ENCODE assay signal across 24 cellular contexts in the genomic region with DNA sequence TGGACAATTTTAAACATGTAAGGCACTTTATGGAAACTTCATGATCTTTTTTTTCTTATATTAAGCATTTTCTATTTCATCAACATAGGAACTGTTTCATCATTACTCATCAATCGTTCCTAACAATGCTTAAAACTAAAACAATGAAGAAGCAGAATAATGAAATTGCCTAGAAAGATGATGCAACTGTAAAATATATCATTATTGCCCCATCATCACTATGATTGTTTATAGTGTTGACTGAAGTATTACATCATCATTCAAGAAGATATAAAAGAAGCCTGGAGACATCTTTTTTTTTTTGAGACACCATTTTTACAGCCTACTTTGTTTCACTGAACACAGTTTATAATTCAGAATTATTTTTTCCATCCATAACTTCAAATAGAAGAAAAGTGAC.
"Had no signal": no experiment of that assay in that cellular context is flagged by ENCODE, and none has a peak within 500 bp of the region (broad histone marks: within the 10 kb centered on the region; RNA-seq: fewer than 3 reads in every experiment).

No MANE protein-coding gene starts in this region.

- ATAC-seq: activated CD8-positive, alpha-beta T cell treated with anti-CD3 and anti-CD28 coated beads for 36 hours; activated naive CD8-positive, alpha-beta T cell treated with anti-CD3 and anti-CD28 coated beads, Interleukin-2, amount 50 U/mL, for 24 hours; activated T-cell treated with anti-CD3 and anti-CD28 coated beads, Interleukin-2, amount 50 U/mL, for 4 hours; heart left ventricle; left colon; natural killer cell had no signal

- H3K4me3 ChIP-seq: esophagus squamous epithelium, heart left ventricle, neural progenitor cell, right atrium auricular region, spleen, tibial nerve had no signal

- H3K9ac ChIP-seq: neural progenitor cell, parathyroid adenoma had no signal

- H2AFZ ChIP-seq: neural progenitor cell, parathyroid adenoma had no signal

- H3K4me1 ChIP-seq: esophagus squamous epithelium, heart left ventricle, neural progenitor cell, right atrium auricular region, spleen, tibial nerve had no signal

- DNase-seq: activated B cell treated with CpG ODN at 0.5 μM for 24 hours; activated CD4-positive, alpha-beta T cell treated with anti-CD3 and anti-CD28 coated beads, Interleukin-2, amount 50 U/mL, for 1 hour; activated CD8-positive, alpha-beta T cell treated with anti-CD3 and anti-CD28 coated beads for 36 hours; activated naive CD8-positive, alpha-beta T cell treated with anti-CD3 and anti-CD28 coated beads, Interleukin-2, amount 50 U/mL, for 24 hours; activated T-cell treated with anti-CD3 and anti-CD28 coated beads, Interleukin-2, amount 50 U/mL, for 4 hours; dermis blood vessel endothelial cell; effector CD4-positive, alpha-beta T cell; esophagus squamous epithelium; foreskin fibroblast; heart left ventricle; hypothalamus; immature natural killer cell; kidney; left colon; natural killer cell; occipital lobe; spleen; stimulated activated naive CD4-positive, alpha-beta T cell had no signal

- FAIRE-seq: colon, kidney had no signal

- H3K9me3 ChIP-seq: esophagus squamous epithelium, heart left ventricle, right atrium auricular region, spleen, tibial nerve had no signal

- H3K27ac ChIP-seq: epithelial cell of prostate, esophagus squamous epithelium, neural progenitor cell, parathyroid adenoma, right atrium auricular region, spleen, tibial nerve had no signal

- H3K27me3 ChIP-seq: esophagus squamous epithelium, heart left ventricle, neural progenitor cell, right atrium auricular region, spleen, tibial nerve had no signal

- H3K36me3 ChIP-seq: esophagus squamous epithelium, neural progenitor cell, right atrium auricular region, spleen, tibial nerve had no signal

- H3K4me2 ChIP-seq: neural progenitor cell had no signal

- H3K79me2 ChIP-seq: parathyroid adenoma had no signal
